20 cellular contexts compared by ENCODE assay signal in genomic region chr2:171430516-171431410, GRCh38. TPM values are rescaled to one million over a fixed set of nuclear protein-coding genes. Genes with fewer than 3 reads are reported as not detected.
DNase-seq lines count a peak whose midpoint lies in the region; TF ChIP-seq lines count a peak whose summit lies in the region.
"Had no signal": no experiment of that assay in that cellular context is flagged by ENCODE, and none has a peak within 500 bp of the region (broad histone marks: within the 10 kb centered on the region; RNA-seq: fewer than 3 reads in every experiment).

No MANE protein-coding gene starts in this region.

- intact Hi-C loops in adrenal gland (cut with DNase I): loop anchor here (5.0 to 10.0 kb wide), 2 partner anchors 94 to 458 kb away; partner anchors contain the start of gene CYBRD1 (in 2 of the 2)

- H3K4me1 ChIP-seq in hepatocyte (ENCODE audit: insufficient read depth) (peaks cover 13% of the 10 kb centered on the region), stomach smooth muscle (ENCODE audit: control insufficient read depth, insufficient read depth, low read length) (peaks cover 10% of the 10 kb centered on the region), adrenal gland (replicated peaks in 1 of 2) (peaks cover 7 to 14% of the 10 kb centered on the region in 2 donors), BE2C (no peaks in the 10 kb centered on the region)
- H3K4me1 ChIP-seq: uterus had no signal

- no peaks in the 10 kb centered on the region for H4K20me1 ChIP-seq in hepatocyte (ENCODE audit: insufficient read depth, poor library complexity, severe bottlenecking)

- DNase-seq in NCI-H82 (lab: John Stamatoyannopoulos, UW) (peak; percentile 42), NCI-H82 treated with DMSO at 0.1 percent for 48 hours (lab: John Stamatoyannopoulos, UW; ENCODE audit: unreplicated experiment) (no peak), SK-N-MC (ENCODE audit: low read depth, low spot score) (no peak), hepatocyte (ENCODE audit: low spot score) (no peak), adrenal gland (no peak), BE2C (no peak), activated gamma-delta T cell treated with Interleukin-2 at 50 U/mL for 16 hours (no peak)
- DNase-seq: activated CD4-positive, alpha-beta memory T cell treated with anti-CD3 and anti-CD28 coated beads, Interleukin-2, amount 10 ng/mL, durations not matched to agents 7 days and 5 days; activated naive CD8-positive, alpha-beta T cell treated with anti-CD3 and anti-CD28 coated beads, Interleukin-2, amount 50 U/mL, for 24 hours; activated T-cell treated with anti-CD3 and anti-CD28 coated beads, Interleukin-2, amount 50 U/mL, for 72 hours; caudate nucleus; CD4-positive, alpha-beta memory T cell; effector CD4-positive, alpha-beta T cell; natural killer cell; NCI-H187 treated with DMSO at 0.1 percent for 48 hours; NCI-H748 treated with DMSO at 0.1 percent for 48 hours; stimulated activated naive CD8-positive, alpha-beta T cell treated with anti-CD3 and anti-CD28 coated beads, Interleukin-15, Interleukin-2, amounts not matched to agents 100 U/mL and 50 U/mL, for 24 hours; uterus had no signal

- H3K36me3 ChIP-seq in SK-N-MC (ENCODE audit: insufficient read depth, low read length) (peaks cover 7% of the 10 kb centered on the region), hepatocyte (replicated peaks; ENCODE audit: insufficient read depth, low read depth) (no peaks in the 10 kb centered on the region), stomach smooth muscle (ENCODE audit: control insufficient read depth in 2 of 2, insufficient read depth in 2 of 2, low read length in 2 of 2) (no peaks in the 10 kb centered on the region), adrenal gland (replicated peaks in 1 of 2) (no peaks in the 10 kb centered on the region), BE2C (no peaks in the 10 kb centered on the region; the same call in 1 of the 2 replicates)
- H3K36me3 ChIP-seq: uterus had no signal

- H3K79me2 ChIP-seq in hepatocyte: peaks cover 76% of the 10 kb centered on the region

- TF ChIP-seq CTCF in hepatocyte (IDR thresholded peaks at IDR 0.05; ENCODE audit: poor library complexity) (no peak), adrenal gland (IDR thresholded peaks at IDR 0.05) (no peak), BE2C (IDR thresholded peaks at IDR 0.05; ENCODE audit: low read depth, low read length) (no peak)

- H3K9me3 ChIP-seq in SK-N-MC (ENCODE audit: low read depth, low read length) (peaks cover 2% of the 10 kb centered on the region; the same call in 1 of the 2 replicates), hepatocyte (ENCODE audit: low read depth) (no peaks in the 10 kb centered on the region), stomach smooth muscle (ENCODE audit: control insufficient read depth in 2 of 2, low read length in 2 of 2) (no peaks in the 10 kb centered on the region), adrenal gland (replicated peaks in 1 of 3) (no peaks in the 10 kb centered on the region), BE2C (no peaks in the 10 kb centered on the region)
- H3K9me3 ChIP-seq: uterus had no signal

- H3K4me2 ChIP-seq in hepatocyte: no peak overlapping the region

- no peak overlapping the region for H2AFZ ChIP-seq in hepatocyte

- no peaks in the 10 kb centered on the region for H3K27me3 ChIP-seq in hepatocyte
- no peaks in the 10 kb centered on the region for H3K27me3 ChIP-seq in stomach smooth muscle (ENCODE audit: control insufficient read depth in 1 of 2, insufficient read depth in 2 of 2, low read length in 2 of 2)
- no peaks in the 10 kb centered on the region for H3K27me3 ChIP-seq in adrenal gland
- H3K27me3 ChIP-seq in BE2C: no peaks in the 10 kb centered on the region
- H3K27me3 ChIP-seq: uterus had no signal

- WGBS in hepatocyte (ENCODE audit: low lambda C conversion rate, missing lambda C conversion rate): 83% methylated on average over 7 of the region's 7 CpGs
- 95 to 99% (median 98%) methylated on average over 7 of the region's 7 CpGs for WGBS in adrenal gland, 4 donors

- peak overlapping the region; percentile 35; the same call in 1 of the 2 replicates for H3K4me3 ChIP-seq in SK-N-MC
- H3K4me3 ChIP-seq in hepatocyte: no peak overlapping the region
- H3K4me3 ChIP-seq in stomach smooth muscle (ENCODE audit: low read length in 2 of 2): peak overlapping the region in 1 of 2 donors; percentile 24
- no peak overlapping the region for H3K4me3 ChIP-seq in adrenal gland
- H3K4me3 ChIP-seq in BE2C (ENCODE audit: low read depth, low read length): no peak overlapping the region
- H3K4me3 ChIP-seq: lung, uterus had no signal

- no peak overlapping the region for H3K9ac ChIP-seq in SK-N-MC (ENCODE audit: insufficient read length)
- no peak overlapping the region for H3K9ac ChIP-seq in stomach smooth muscle (ENCODE audit: low read length in 2 of 2)

- no peaks in the 10 kb centered on the region for H3K9me2 ChIP-seq in hepatocyte (replicated peaks; ENCODE audit: insufficient read depth)

- TF ChIP-seq POLR2A in adrenal gland (IDR thresholded peaks at IDR 0.05): no peak

- H3K27ac ChIP-seq in SK-N-MC: 0 out of 2 replicates have a peak overlapping the region, but pooled peaks have one; percentile 28
- H3K27ac ChIP-seq in hepatocyte: peak overlapping the region; percentile 69
- peak overlapping the region; percentile 78 for H3K27ac ChIP-seq in stomach smooth muscle (ENCODE audit: low read length)
- no peak overlapping the region for H3K27ac ChIP-seq in adrenal gland
- H3K27ac ChIP-seq: uterus had no signal

RNA-seq across cellular contexts. Expression of gene METTL8, which starts 3.0 kb away (rescaled TPM):
- total RNA-seq in hepatocyte (30.5 and 31.9 TPM in 2 replicates), adrenal gland (10 to 100 TPM; 13.8 to 37.5 (median 20.6) TPM)
- polyA plus RNA-seq in hepatocyte (15.2 and 16.8 TPM in 2 replicates), adrenal gland (10 to 100 TPM in 1 of 3 donors, 1 to 10 TPM in 2; 3.3 to 24.7 (median 6.6) TPM)
- 1.9 TPM for polyA plus RNA-seq in BE2C (2012; ENCODE audit: insufficient read depth, insufficient read length, low read depth)

RNA-seq across cellular contexts. Expression of gene DCAF17, which starts 3.3 kb away (rescaled TPM):
- total RNA-seq in hepatocyte (12.0 and 14.2 TPM in 2 replicates), adrenal gland (10 to 100 TPM in 7 of 8 donors, 1 to 10 TPM in 1; 9.6 to 19.9 (median 17.3) TPM)
- polyA plus RNA-seq in hepatocyte (2.7 and 6.1 TPM in 2 replicates), adrenal gland (10 to 100 TPM in 1 of 3 donors, 1 to 10 TPM in 2; 2.6 to 13.6 (median 4.0) TPM)
- 7.0 TPM for polyA plus RNA-seq in BE2C (2012; ENCODE audit: insufficient read depth, insufficient read length, low read depth)

Comparison
In these comparisons a context has a peak if more than half of its experiments do, and no peak if none do; other contexts are left out.
1. H3K27ac ChIP-seq: peak in SK-N-MC (single experiment), hepatocyte (single experiment) and stomach smooth muscle (single experiment); none in adrenal gland (0 of 5).